ENCODE assay signal across 1 cellular context in genomic region chr17:82031885-82032627, GRCh38.
TF ChIP-seq lines count a peak whose summit lies in the region.

No MANE protein-coding gene starts in this region.

TF ChIP-seq in HEK293, 187 proteins besides CTCF, POLR2A, EP300 and RAD21 (continued from another document and continues in another):
- TF ChIP-seq ZNF518A (tag by site-specific recombination; conservative IDR thresholded peaks at IDR 0.05; ENCODE audit: low read depth) (no peak), KLF1 (tag by site-specific recombination; IDR thresholded peaks at IDR 0.05) (peak; percentile 98), KLF7 (tag by site-specific recombination; IDR thresholded peaks at IDR 0.05; ENCODE audit: borderline replicate concordance) (peak; percentile 62; the same call in 1 of the 2 replicates), ZNF394 (tag by site-specific recombination; IDR thresholded peaks at IDR 0.05; ENCODE audit: borderline replicate concordance) (no peak), BCL11B (tag by site-specific recombination; IDR thresholded peaks at IDR 0.05; ENCODE audit: low read depth) (peak; percentile 61; the same call in 1 of the 2 replicates), ZNF133 (tag by site-specific recombination; IDR thresholded peaks at IDR 0.05) (no peak), KLF10 (tag by site-specific recombination; IDR thresholded peaks at IDR 0.05) (peak; percentile 72; the same call in 1 of the 2 replicates), KLF17 (tag by site-specific recombination; IDR thresholded peaks at IDR 0.05) (peak; percentile 67; the same call in 1 of the 2 replicates), KLF8 (tag by site-specific recombination; IDR thresholded peaks at IDR 0.05) (peak; percentile 79), ZNF791 (tag by site-specific recombination; IDR thresholded peaks at IDR 0.05) (no peak), REST (tag by site-specific recombination; IDR thresholded peaks at IDR 0.05) (peak; percentile 47; the same call in 1 of the 2 replicates), HIC1 (tag by site-specific recombination; IDR thresholded peaks at IDR 0.05) (0 out of 2 replicates have a peak, but pooled peaks have one; percentile 16), ZNF548 (tag by site-specific recombination; IDR thresholded peaks at IDR 0.05) (no peak), ZNF747 (tag by site-specific recombination; IDR thresholded peaks at IDR 0.05) (no peak), ZNF704 (tag by site-specific recombination; IDR thresholded peaks at IDR 0.05) (no peak), ZNF366 (tag by site-specific recombination; conservative IDR thresholded peaks at IDR 0.05) (no peak), ZBTB20 (tag by site-specific recombination; IDR thresholded peaks at IDR 0.05) (peak; percentile 56; the same call in 1 of the 2 replicates), ZBTB10 (tag by site-specific recombination; IDR thresholded peaks at IDR 0.05) (peak; percentile 80), ZNF362 (tag by site-specific recombination; IDR thresholded peaks at IDR 0.05) (no peak), SP2 (tag by site-specific recombination; IDR thresholded peaks at IDR 0.05) (peak; percentile 70), ZNF692 (tag by site-specific recombination; IDR thresholded peaks at IDR 0.05) (peak; percentile 66; the same call in 1 of the 2 replicates), ZNF510 (tag by site-specific recombination; IDR thresholded peaks at IDR 0.05; ENCODE audit: insufficient replicate concordance) (no peak), ZNF623 (tag by site-specific recombination; IDR thresholded peaks at IDR 0.05) (no peak), ZNF184 (tag by site-specific recombination; IDR thresholded peaks at IDR 0.05) (no peak), ZNF626 (tag by site-specific recombination; IDR thresholded peaks at IDR 0.05) (no peak), ZFP69B (tag by site-specific recombination; IDR thresholded peaks at IDR 0.05) (peak; percentile 73), ZBTB8A (tag by site-specific recombination; IDR thresholded peaks at IDR 0.05) (peak; percentile 96), ZNF26 (tag by site-specific recombination; IDR thresholded peaks at IDR 0.05) (no peak), ZEB2 (tag by site-specific recombination; IDR thresholded peaks at IDR 0.05) (peak; percentile 43; the same call in 1 of the 2 replicates), ZNF561 (tag by site-specific recombination; IDR thresholded peaks at IDR 0.05; ENCODE audit: borderline replicate concordance) (peak; percentile 62; the same call in 1 of the 2 replicates), ZIC2 (tag by site-specific recombination; IDR thresholded peaks at IDR 0.05) (peak; percentile 31), ZNF571 (tag by site-specific recombination; IDR thresholded peaks at IDR 0.05) (no peak), YY2 (tag by site-specific recombination; IDR thresholded peaks at IDR 0.05) (no peak), ZNF560 (tag by site-specific recombination; IDR thresholded peaks at IDR 0.05; ENCODE audit: borderline replicate concordance) (no peak), BCL6B (tag by site-specific recombination; IDR thresholded peaks at IDR 0.05) (no peak)
